Comparison of ENCODE assay signal across 31 cellular contexts in the genomic region with DNA sequence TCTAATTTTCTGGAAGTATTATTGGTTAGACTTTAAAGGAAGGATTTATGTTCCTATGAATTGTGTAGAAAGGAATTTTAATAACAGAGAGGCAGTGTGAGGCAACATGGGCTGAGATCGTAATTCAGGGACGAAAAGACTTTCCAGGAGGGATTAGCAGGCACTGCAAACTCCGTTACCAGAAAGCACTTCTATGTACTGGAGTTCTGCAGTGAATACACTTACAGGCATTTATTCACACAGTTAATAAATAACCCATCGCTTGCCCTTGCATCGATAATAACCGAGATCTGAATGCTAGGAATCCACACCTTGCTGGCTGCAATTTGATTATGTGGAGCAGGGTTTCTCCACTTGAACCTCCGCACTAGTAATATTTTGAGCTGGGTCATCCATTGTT.
DNase-seq lines count a peak whose midpoint lies in the region; FAIRE-seq and TF ChIP-seq lines count a peak whose summit lies in the region.
"Had no signal": no experiment of that assay in that cellular context is flagged by ENCODE, and none has a peak within 500 bp of the region (broad histone marks: within the 10 kb centered on the region; RNA-seq: fewer than 3 reads in every experiment).

No MANE protein-coding gene starts in this region.

- H3F3A ChIP-seq in smooth muscle cell (ENCODE audit: low read depth) = peaks cover 5% of the 10 kb centered on the region

- H3K23ac ChIP-seq in mesenchymal stem cell (ENCODE audit: low read length in 2 of 2) = no peak overlapping the region

- peak overlapping the region; percentile 97 for H3K27ac ChIP-seq in mesenchymal stem cell (ENCODE audit: low read length, poor library complexity, severe bottlenecking)
- no peak overlapping the region for H3K27ac ChIP-seq in smooth muscle cell (ENCODE audit: low read depth)
- H3K27ac ChIP-seq: ascending aorta, C4-2B, colonic mucosa, epithelial cell of prostate, neutrophil, SJCRH30, tibial artery, vagina had no signal

- no peaks in the 10 kb centered on the region for H3K79me1 ChIP-seq in mesenchymal stem cell (replicated peaks; ENCODE audit: low read length, poor library complexity, severe bottlenecking)

- no peaks in the 10 kb centered on the region for H3K79me2 ChIP-seq in smooth muscle cell (ENCODE audit: low read depth)

- TF ChIP-seq CTCF in fibroblast of mammary gland (conservative IDR thresholded peaks at IDR 0.05; ENCODE audit: control insufficient read depth, insufficient read depth, low read depth, low read length) = no peak
- no peak for TF ChIP-seq CTCF in smooth muscle cell (IDR thresholded peaks at IDR 0.05; ENCODE audit: borderline replicate concordance, insufficient read depth, poor library complexity, severe bottlenecking)
- TF ChIP-seq CTCF in D721Med (IDR thresholded peaks at IDR 0.05; ENCODE audit: insufficient read depth, missing control alignments) = no peak

- H2BK5ac ChIP-seq in mesenchymal stem cell (ENCODE audit: low read depth, low read length, poor library complexity, severe bottlenecking) = peak overlapping the region; percentile 95

- H3K4me2 ChIP-seq in mesenchymal stem cell (ENCODE audit: low read length, poor library complexity, severe bottlenecking) (peak overlapping the region; percentile 19), smooth muscle cell (peak overlapping the region; percentile 70)

- peak overlapping the region; percentile 37 for H2AK5ac ChIP-seq in mesenchymal stem cell (ENCODE audit: low read length, severe bottlenecking)

- no peak overlapping the region for H3K4ac ChIP-seq in mesenchymal stem cell (ENCODE audit: low read depth in 1 of 2, low read length in 2 of 2)

- H3K36me3 ChIP-seq in mesenchymal stem cell (ENCODE audit: control insufficient read depth in 1 of 2, insufficient read depth in 2 of 2, low read depth in 1 of 2, low read length in 2 of 2) (no peaks in the 10 kb centered on the region), smooth muscle cell (ENCODE audit: low read depth) (no peaks in the 10 kb centered on the region)
- H3K36me3 ChIP-seq: ascending aorta, colonic mucosa, neutrophil, SJCRH30, tibial artery, vagina had no signal

- H2BK120ac ChIP-seq in mesenchymal stem cell (ENCODE audit: low read depth, low read length) = no peak overlapping the region

- peaks cover 18% of the 10 kb centered on the region for H3K4me1 ChIP-seq in mesenchymal stem cell (ENCODE audit: control insufficient read depth, insufficient read depth, low read depth, low read length)
- H3K4me1 ChIP-seq in smooth muscle cell (ENCODE audit: low read depth) = peaks cover 9% of the 10 kb centered on the region
- H3K4me1 ChIP-seq: ascending aorta, colonic mucosa, tibial artery, vagina had no signal

- H4K20me1 ChIP-seq in smooth muscle cell (ENCODE audit: low read depth) = no peaks in the 10 kb centered on the region

- H3K9me3 ChIP-seq in mesenchymal stem cell (ENCODE audit: control insufficient read depth, low read length) = no peaks in the 10 kb centered on the region
- no peaks in the 10 kb centered on the region for H3K9me3 ChIP-seq in smooth muscle cell (replicated peaks; ENCODE audit: low read depth)
- H3K9me3 ChIP-seq: ascending aorta, colonic mucosa, neutrophil, SJCRH30, tibial artery, vagina had no signal

- no peak overlapping the region for H2BK15ac ChIP-seq in mesenchymal stem cell (ENCODE audit: low read depth, poor library complexity, severe bottlenecking)

- FAIRE-seq in D721Med (lab: Jason Lieb, UNC) = no peak
- FAIRE-seq: G401.6, HepG2 had no signal

- WGBS in mesenchymal stem cell = 86% methylated on average over 7 of the region's 7 CpGs
- 46% methylated on average over 7 of the region's 7 CpGs for WGBS in smooth muscle cell (ENCODE audit: low lambda C conversion rate)

- no peak overlapping the region for H3K4me3 ChIP-seq in fibroblast of mammary gland (ENCODE audit: control insufficient read depth, low read depth, low read length)
- H3K4me3 ChIP-seq in mesenchymal stem cell (ENCODE audit: insufficient read depth in 1 of 2, low read depth in 1 of 2, low read length in 2 of 2) = peak overlapping the region in 1 of 2 experiments; percentile 36
- no peak overlapping the region for H3K4me3 ChIP-seq in smooth muscle cell
- H3K4me3 ChIP-seq: ascending aorta, colonic mucosa, SJCRH30, tibial artery, vagina had no signal

- no peak overlapping the region for H3K18ac ChIP-seq in mesenchymal stem cell (ENCODE audit: low read depth in 1 of 2, low read length in 2 of 2)

- H3K14ac ChIP-seq in mesenchymal stem cell (ENCODE audit: low read length in 2 of 2) = no peak overlapping the region

- H2BK12ac ChIP-seq in mesenchymal stem cell (ENCODE audit: low read length in 2 of 2) = no peak overlapping the region

- DNase-seq in GM04503 (ENCODE audit: low read depth) = peak; percentile 44
- DNase-seq in fibroblast of mammary gland (ENCODE audit: low read depth) = peak; percentile 45
- DNase-seq in mesenchymal stem cell = no peak
- no peak for DNase-seq in smooth muscle cell (lab: John Stamatoyannopoulos, UW; ENCODE audit: unreplicated experiment)
- no peak for DNase-seq in D721Med (ENCODE audit: insufficient read length, low spot score)
- no peak for DNase-seq in hepatic stellate cell (ENCODE audit: low spot score)
- no peak for DNase-seq in activated CD4-positive, CD25-positive, alpha-beta regulatory T cell (lab: John Stamatoyannopoulos, UW)
- DNase-seq: activated CD8-positive, alpha-beta T cell treated with anti-CD3 and anti-CD28 coated beads for 36 hours; activated naive CD8-positive, alpha-beta T cell treated with anti-CD3 and anti-CD28 coated beads for 36 hours; colonic mucosa; COR-L47; DMS79; effector CD8-positive, alpha-beta T cell; H9; Karpas-422; left cardiac atrium; NCI-H1417; NCI-H2081; NCI-H345; NCI-H748 treated with DMSO at 0.1 percent for 48 hours; SJCRH30; stimulated activated CD4-positive, alpha-beta T cell treated with anti-CD3 and anti-CD28 coated beads, Interleukin-4, amount 100 ng/mL, for 4 hours; SW 1271; tibial artery had no signal

- H4K91ac ChIP-seq in mesenchymal stem cell (ENCODE audit: low read length) = no peak overlapping the region

- no peak overlapping the region for H4K8ac ChIP-seq in mesenchymal stem cell (ENCODE audit: low read length)

- H3K9ac ChIP-seq in mesenchymal stem cell (ENCODE audit: low read length) = peak overlapping the region; percentile 57
- no peak overlapping the region for H3K9ac ChIP-seq in smooth muscle cell (ENCODE audit: low read depth)

- H2AFZ ChIP-seq in mesenchymal stem cell (ENCODE audit: low read depth, low read length) (no peak overlapping the region), smooth muscle cell (ENCODE audit: low read depth) (no peak overlapping the region)

- peaks cover 12 to 15% of the 10 kb centered on the region in 2 experiments for H3K27me3 ChIP-seq in mesenchymal stem cell (ENCODE audit: control insufficient read depth in 1 of 2, insufficient read depth in 1 of 2, low read length in 2 of 2)
- H3K27me3 ChIP-seq in smooth muscle cell (ENCODE audit: low read depth) = no peaks in the 10 kb centered on the region
- H3K27me3 ChIP-seq: ascending aorta, colonic mucosa, SJCRH30, vagina had no signal

Comparison
In these comparisons a context has a peak if more than half of its experiments do, and no peak if none do; other contexts are left out.
1. DNase-seq: peak in GM04503 (single experiment) and fibroblast of mammary gland (single experiment); none in mesenchymal stem cell (single experiment), smooth muscle cell (single experiment), D721Med (single experiment), hepatic stellate cell (single experiment) and activated CD4-positive, CD25-positive, alpha-beta regulatory T cell (0 of 4).